17 cellular contexts compared by ENCODE assay signal in genomic region chr13:29077051-29077813, GRCh38.
A peak's percentile ranks its signal among the peaks of the same experiment; 100 is the strongest.
DNase-seq lines count a peak whose midpoint lies in the region; ATAC-seq and TF ChIP-seq lines count a peak whose summit lies in the region.
"Had no signal": no experiment of that assay in that cellular context is flagged by ENCODE, and none has a peak within 500 bp of the region (broad histone marks: within the 10 kb centered on the region; RNA-seq: fewer than 3 reads in every experiment).

No MANE protein-coding gene starts in this region.

- POLR2A ChIA-PET in CD4-positive, alpha-beta T cell (lab: Charles Lee) = no interaction called here
- POLR2A ChIA-PET in GM10248 (lab: Yijun Ruan, JAX) = no interaction called here

- no peak overlapping the region for H4K8ac ChIP-seq in mesendoderm (ENCODE audit: low read depth, low read length)

- H3K4me1 Mint-ChIP-seq in CD4-positive, alpha-beta T cell (ENCODE audit: low read depth) = peaks cover 28% of the 10 kb centered on the region

- no peak overlapping the region for H2AK5ac ChIP-seq in mesendoderm (ENCODE audit: low read length)

- H3K9me3 Mint-ChIP-seq in CD4-positive, alpha-beta T cell = peaks cover 3% of the 10 kb centered on the region

- H3K4me3 Mint-ChIP-seq in CD4-positive, alpha-beta T cell = no peak overlapping the region

- H2BK5ac ChIP-seq in mesendoderm (ENCODE audit: low read length) = no peak overlapping the region

- H3K36me3 Mint-ChIP-seq in CD4-positive, alpha-beta T cell (ENCODE audit: low read depth) = no peaks in the 10 kb centered on the region

- H3K4me3 ChIP-seq in cardiac muscle cell (no peak overlapping the region), mesendoderm (ENCODE audit: low read length) (no peak overlapping the region)
- H3K4me3 ChIP-seq: Peyer's patch had no signal

- no peak overlapping the region for H2BK15ac ChIP-seq in mesendoderm (replicated peaks; ENCODE audit: low read depth)

- ATAC-seq in CD4-positive, alpha-beta T cell (ENCODE audit: poor library complexity) = no peak

- H3K36me3 ChIP-seq in cardiac muscle cell (no peaks in the 10 kb centered on the region), mesendoderm (ENCODE audit: control insufficient read depth, insufficient read depth, low read length) (no peaks in the 10 kb centered on the region)
- H3K36me3 ChIP-seq: Peyer's patch had no signal

- H3K27me3 ChIP-seq in CD4-positive, alpha-beta T cell (ENCODE audit: control insufficient read depth, insufficient read depth, low read length) = no peaks in the 10 kb centered on the region
- H3K27me3 ChIP-seq in cardiac muscle cell (no peaks in the 10 kb centered on the region), mesendoderm (ENCODE audit: insufficient read depth, low read length, poor library complexity) (no peaks in the 10 kb centered on the region)
- H3K27me3 ChIP-seq: Peyer's patch had no signal

- no peak for DNase-seq in CD4-positive, alpha-beta T cell
- DNase-seq in OCI-M1 (lab: John Stamatoyannopoulos, UW) = peak; percentile 48
- peak in 1 of 2 donors; percentile 36 for DNase-seq in cardiac muscle cell (ENCODE audit: low read depth in 1 of 2, low spot score in 1 of 2)
- peak; percentile 71 for DNase-seq in mesendoderm
- DNase-seq in NCI-H748 (lab: John Stamatoyannopoulos, UW; ENCODE audit: unreplicated experiment) = no peak
- DNase-seq in GM10248 (ENCODE audit: extremely low spot score) = no peak
- DNase-seq in activated T-cell treated with anti-CD3 and anti-CD28 coated beads, Interleukin-2, amount 50 U/mL, for 48 hours = no peak
- DNase-seq: AML-193, C1 segment of cervical spinal cord, Karpas-422, MV-4-11, NCI-H1105 treated with DMSO at 0.1 percent for 48 hours, NCI-H1694 treated with DMSO at 0.1 percent for 48 hours, NCI-H2227 treated with DMSO at 0.1 percent for 48 hours, NCI-H510A, NCI-H774, Peyer's patch had no signal

- peak overlapping the region; percentile 52 for H3K27ac Mint-ChIP-seq in CD4-positive, alpha-beta T cell

- peaks cover 16% of the 10 kb centered on the region for H3K4me1 ChIP-seq in cardiac muscle cell (ENCODE audit: low read depth)
- H3K4me1 ChIP-seq in mesendoderm (ENCODE audit: control insufficient read depth, low read depth, low read length) = peaks cover 2% of the 10 kb centered on the region
- H3K4me1 ChIP-seq: Peyer's patch had no signal

- H3K9ac ChIP-seq in mesendoderm (ENCODE audit: low read length) = no peak overlapping the region

- intact Hi-C loops in CD4-positive, alpha-beta T cell (cut with DNase I, micrococcal nuclease) = no loop called here

- no peak overlapping the region for H3K27ac ChIP-seq in CD4-positive, alpha-beta T cell (ENCODE audit: low read depth, low read length)
- H3K27ac ChIP-seq in cardiac muscle cell (peak overlapping the region; percentile 49), mesendoderm (ENCODE audit: low read depth, low read length) (no peak overlapping the region)
- H3K27ac ChIP-seq: Peyer's patch had no signal

- H3K18ac ChIP-seq in mesendoderm (ENCODE audit: low read length) = no peak overlapping the region

- no peak overlapping the region for H3K4me2 ChIP-seq in mesendoderm (ENCODE audit: low read length)

- no peaks in the 10 kb centered on the region for H3K27me3 Mint-ChIP-seq in CD4-positive, alpha-beta T cell

- H3K23ac ChIP-seq in mesendoderm (ENCODE audit: low read length) = no peak overlapping the region

- H3K9me3 ChIP-seq in CD4-positive, alpha-beta T cell (ENCODE audit: control insufficient read depth, low read length) = no peaks in the 10 kb centered on the region
- no peaks in the 10 kb centered on the region for H3K9me3 ChIP-seq in cardiac muscle cell (ENCODE audit: low read depth)
- H3K9me3 ChIP-seq: Peyer's patch had no signal

- no peak overlapping the region for H3K56ac ChIP-seq in mesendoderm (ENCODE audit: low read length)

- H4K5ac ChIP-seq in mesendoderm (ENCODE audit: low read length) = no peak overlapping the region

- no peaks in the 10 kb centered on the region for H3K79me2 ChIP-seq in mesendoderm (ENCODE audit: control insufficient read depth, insufficient read depth, low read length)

- H3K79me1 ChIP-seq in mesendoderm (ENCODE audit: low read length) = no peaks in the 10 kb centered on the region

- CTCF ChIA-PET in CD4-positive, alpha-beta T cell (lab: Charles Lee) = no interaction called here
- CTCF ChIA-PET in GM10248 (lab: Yijun Ruan, JAX) = interaction anchor here (1.0 to 1.3 kb wide), 2 partner anchors 8 to 10 kb away, joined by 3 read pairs; no protein-coding TSS in a partner anchor

- no peak overlapping the region for H2BK120ac ChIP-seq in mesendoderm (ENCODE audit: low read depth, low read length)

- no CpG with 5 or more reads among the region's 3 CpGs for WGBS in mesendoderm (ENCODE audit: extremely low coverage, insufficient coverage, low lambda C conversion rate)

- H3K4ac ChIP-seq in mesendoderm (ENCODE audit: low read depth, low read length) = no peak overlapping the region

- no peak for TF ChIP-seq CTCF in CD4-positive, alpha-beta T cell (IDR thresholded peaks at IDR 0.05)
- TF ChIP-seq CTCF in cardiac muscle cell (IDR thresholded peaks at IDR 0.05; ENCODE audit: low read depth, low read length) (no peak), GM10248 (IDR thresholded peaks at IDR 0.05; ENCODE audit: control extremely low read depth, extremely low read depth, low read depth, missing control alignments) (no peak)

Comparison
In these comparisons a context has a peak if more than half of its experiments do, and no peak if none do; other contexts are left out.
1. DNase-seq: peak in OCI-M1 (single experiment) and mesendoderm (single experiment); none in CD4-positive, alpha-beta T cell (0 of 10), NCI-H748 (single experiment), GM10248 (single experiment) and activated T-cell treated with anti-CD3 and anti-CD28 coated beads, Interleukin-2, amount 50 U/mL, for 48 hours (0 of 2).